ENCODE assay signal across 10 cellular contexts in the genomic region with DNA sequence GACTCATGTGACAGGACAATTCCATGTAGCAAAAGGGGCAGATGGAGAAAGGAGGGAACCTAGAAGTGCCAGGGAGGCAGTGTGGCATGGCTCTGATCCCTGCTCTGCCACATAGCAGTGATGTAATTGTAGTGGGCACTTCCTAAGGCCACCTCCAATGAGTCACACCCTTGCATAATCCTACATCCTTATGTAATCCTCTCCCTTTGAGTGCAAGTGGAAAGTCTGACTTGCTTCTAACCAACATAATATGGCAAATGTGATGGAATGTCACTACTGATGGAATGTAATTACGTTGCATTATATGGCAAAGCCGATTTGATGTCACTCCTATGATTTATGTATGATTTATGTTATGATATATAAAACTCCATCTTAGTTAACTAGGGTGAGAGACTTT.
DNase-seq lines count a peak whose midpoint lies in the region; ATAC-seq and TF ChIP-seq lines count a peak whose summit lies in the region.
"Had no signal": no experiment of that assay in that cellular context is flagged by ENCODE, and none has a peak within 500 bp of the region (broad histone marks: within the 10 kb centered on the region; RNA-seq: fewer than 3 reads in every experiment).

No MANE protein-coding gene starts in this region.

- no peaks in the 10 kb centered on the region for H4K20me1 ChIP-seq in Karpas-422 (ENCODE audit: insufficient read depth, low read depth, low read length)

- ATAC-seq in left colon (peak; percentile 72), GM18867 (IDR thresholded peaks at IDR 0.05; ENCODE audit: unreplicated experiment) (no peak)

- H3K4me3 ChIP-seq in AG09309 (ENCODE audit: control insufficient read depth, low read depth, low read length) (no peak overlapping the region), Karpas-422 (ENCODE audit: low read length) (no peak overlapping the region)

- H3K9me2 ChIP-seq in Karpas-422 (replicated peaks; ENCODE audit: insufficient read depth, low read length): no peaks in the 10 kb centered on the region

- H3K4me2 ChIP-seq in Karpas-422 (ENCODE audit: low read depth, low read length, poor library complexity, severe bottlenecking): no peak overlapping the region

- H3K4me1 ChIP-seq in Karpas-422 (ENCODE audit: low read length): no peaks in the 10 kb centered on the region

- H3K9ac ChIP-seq in Karpas-422 (ENCODE audit: low read length): no peak overlapping the region

- H3K79me2 ChIP-seq in Karpas-422 (ENCODE audit: low read length): no peaks in the 10 kb centered on the region

- no peak overlapping the region for H2AFZ ChIP-seq in Karpas-422 (ENCODE audit: low read length)

- no peaks in the 10 kb centered on the region for H3K36me3 ChIP-seq in Karpas-422 (ENCODE audit: insufficient read depth, low read length)

- TF ChIP-seq CTCF in AG09309 (IDR thresholded peaks at IDR 0.05; ENCODE audit: control insufficient read depth, insufficient read depth, low read depth, low read length, missing control alignments): no peak

- H3K9me3 ChIP-seq in Karpas-422 (ENCODE audit: low read length): no peaks in the 10 kb centered on the region
- H3K9me3 ChIP-seq: Caco-2 had no signal

- peak; percentile 51 for DNase-seq in AG09309 (ENCODE audit: low read depth)
- DNase-seq in HT1080 (ENCODE audit: low read depth): peak; percentile 92
- peak; percentile 12 for DNase-seq in UCSD-AML1 (lab: John Stamatoyannopoulos, UW; ENCODE audit: unreplicated experiment)
- DNase-seq in left colon: no peak
- DNase-seq in NCI-H1930 (lab: John Stamatoyannopoulos, UW): no peak
- no peak for DNase-seq in Karpas-422
- no peak for DNase-seq in stimulated activated CD8-positive, alpha-beta memory T cell treated with anti-CD3 and anti-CD28 coated beads, Interleukin-4, amount 100 ng/mL, for 48 hours
- DNase-seq: Caco-2; stimulated activated naive CD4-positive, alpha-beta T cell had no signal

- intact Hi-C loops in left colon (cut with DNase I, micrococcal nuclease): no loop called here

- no peaks in the 10 kb centered on the region for H3K27me3 ChIP-seq in Karpas-422 (ENCODE audit: low read length)

- no peak overlapping the region for H3K27ac ChIP-seq in Karpas-422 (ENCODE audit: low read length)

Comparison
In these comparisons a context has a peak if more than half of its experiments do, and no peak if none do; other contexts are left out.
1. DNase-seq: peak in AG09309 (single experiment), HT1080 (single experiment) and UCSD-AML1 (single experiment); none in left colon (0 of 2), NCI-H1930 (0 of 2), Karpas-422 (single experiment) and stimulated activated CD8-positive, alpha-beta memory T cell treated with anti-CD3 and anti-CD28 coated beads, Interleukin-4, amount 100 ng/mL, for 48 hours (single experiment).